Comparison of ENCODE assay signal across 8 cellular contexts in genomic region chr6:32129297-32130088, GRCh38. TPM values are rescaled to one million over a fixed set of nuclear protein-coding genes. Genes with fewer than 3 reads are reported as not detected.
A peak's percentile ranks its signal among the peaks of the same experiment; 100 is the strongest.
DNase-seq lines count a peak whose midpoint lies in the region; ATAC-seq and TF ChIP-seq lines count a peak whose summit lies in the region.

No MANE protein-coding gene starts in this region.

- intact Hi-C loops in sciatic nerve (cut with DNase I), result no loop called here

- no peaks in the 10 kb centered on the region for H3K27me3 Mint-ChIP-seq in activated T-cell treated with anti-CD3 and anti-CD28 coated beads, Interleukin-2, amount 50 U/mL, for 4 hours (ENCODE audit: low read depth)
- peaks cover 14% of the 10 kb centered on the region for H3K27me3 Mint-ChIP-seq in glutamatergic neuron (ENCODE audit: unreplicated experiment)

- H3K4me1 Mint-ChIP-seq in activated T-cell treated with anti-CD3 and anti-CD28 coated beads, Interleukin-2, amount 50 U/mL, for 4 hours (ENCODE audit: low read depth), result peaks cover 43% of the 10 kb centered on the region
- H3K4me1 Mint-ChIP-seq in glutamatergic neuron (ENCODE audit: low read depth, unreplicated experiment), result peaks cover 15% of the 10 kb centered on the region

- DNase-seq in activated T-cell treated with anti-CD3 and anti-CD28 coated beads, Interleukin-2, amount 50 U/mL, for 4 hours, result no peak
- no peak for DNase-seq in activated T-cell treated with anti-CD3 and anti-CD28 coated beads, Interleukin-2, amount 50 U/mL, for 1 hour
- DNase-seq in glutamatergic neuron (no peak), sciatic nerve (ENCODE audit: low spot score) (no peak), kidney tubule cell (ENCODE audit: low spot score) (no peak), RPMI8226 (no peak), amniotic stem cell (lab: John Stamatoyannopoulos, UW) (no peak)

- ATAC-seq in activated T-cell treated with anti-CD3 and anti-CD28 coated beads, Interleukin-2, amount 50 U/mL, for 4 hours, result no peak
- ATAC-seq in sciatic nerve, result peak; percentile 65

- no peak for TF ChIP-seq CTCF in VCaP (conservative IDR thresholded peaks at IDR 0.05)
- TF ChIP-seq CTCF in glutamatergic neuron (IDR thresholded peaks at IDR 0.05; ENCODE audit: partially characterized antibody, unreplicated experiment), result no peak

- H3K27ac Mint-ChIP-seq in glutamatergic neuron (ENCODE audit: unreplicated experiment), result peak overlapping the region; percentile 76

- H3K9me3 Mint-ChIP-seq in activated T-cell treated with anti-CD3 and anti-CD28 coated beads, Interleukin-2, amount 50 U/mL, for 4 hours, result no peaks in the 10 kb centered on the region
- peaks cover 12% of the 10 kb centered on the region for H3K9me3 Mint-ChIP-seq in glutamatergic neuron (ENCODE audit: unreplicated experiment)

- H3K27ac ChIP-seq in VCaP, result peak overlapping the region; percentile 80

- H3K36me3 Mint-ChIP-seq in activated T-cell treated with anti-CD3 and anti-CD28 coated beads, Interleukin-2, amount 50 U/mL, for 4 hours (ENCODE audit: insufficient read depth), result peaks cover 14% of the 10 kb centered on the region
- peaks cover under 1% of the 10 kb centered on the region for H3K36me3 Mint-ChIP-seq in glutamatergic neuron (ENCODE audit: unreplicated experiment)

- peak overlapping the region; percentile 92 for H3K4me3 Mint-ChIP-seq in activated T-cell treated with anti-CD3 and anti-CD28 coated beads, Interleukin-2, amount 50 U/mL, for 4 hours
- H3K4me3 Mint-ChIP-seq in glutamatergic neuron (ENCODE audit: unreplicated experiment), result peak overlapping the region; percentile 96

RNA-seq across cellular contexts. Expression of gene FKBPL, which starts 0.6 kb away (rescaled TPM):
- 1 to 10 TPM; 3.2 to 6.6 (median 4.9) TPM for total RNA-seq in activated T-cell treated with anti-CD3 and anti-CD28 coated beads, Interleukin-2, amount 50 U/mL, for 4 hours
- 4.7 TPM for total RNA-seq in glutamatergic neuron (ENCODE audit: unreplicated experiment)
- total RNA-seq in sciatic nerve, result 2.8 TPM

RNA-seq across cellular contexts. Expression of gene ATF6B, which starts 1.4 kb away (rescaled TPM):
- total RNA-seq in activated T-cell treated with anti-CD3 and anti-CD28 coated beads, Interleukin-2, amount 50 U/mL, for 4 hours, result 10 to 100 TPM; 65.2 to 75.2 (median 67.2) TPM
- total RNA-seq in glutamatergic neuron (ENCODE audit: unreplicated experiment) (79.5 TPM), sciatic nerve (88.4 TPM)

RNA-seq across cellular contexts. Expression of gene TNXB, which starts 20.4 kb away (rescaled TPM):
- 1 to 10 TPM; 1.1 to 1.9 (median 1.6) TPM for total RNA-seq in activated T-cell treated with anti-CD3 and anti-CD28 coated beads, Interleukin-2, amount 50 U/mL, for 4 hours
- total RNA-seq in glutamatergic neuron (ENCODE audit: unreplicated experiment) (6.0 TPM), sciatic nerve (423 TPM)

RNA-seq across cellular contexts. Expression of gene PRRT1, which starts 22.2 kb away (rescaled TPM):
- under 1 TPM; 0.37 to 0.51 (median 0.38) TPM for total RNA-seq in activated T-cell treated with anti-CD3 and anti-CD28 coated beads, Interleukin-2, amount 50 U/mL, for 4 hours
- total RNA-seq in glutamatergic neuron (ENCODE audit: unreplicated experiment) (5.1 TPM), sciatic nerve (6.1 TPM)

RNA-seq across cellular contexts. Expression of gene PPT2, which starts 24.4 kb away (rescaled TPM):
- 10 to 100 TPM; 18.7 to 27.0 (median 20.2) TPM for total RNA-seq in activated T-cell treated with anti-CD3 and anti-CD28 coated beads, Interleukin-2, amount 50 U/mL, for 4 hours
- total RNA-seq in glutamatergic neuron (ENCODE audit: unreplicated experiment) (55.1 TPM), sciatic nerve (38.8 TPM)

Comparison
In these comparisons a context has a peak if more than half of its experiments do, and no peak if none do; other contexts are left out.
1. RNA of gene TNXB, which starts 20.4 kb away (total RNA-seq): 423 TPM in sciatic nerve (single experiment); 6.0 TPM in glutamatergic neuron (single experiment) and 1.1 to 1.9 TPM in activated T-cell treated with anti-CD3 and anti-CD28 coated beads, Interleukin-2, amount 50 U/mL, for 4 hours; every median in the first group is over 10 times any median in the second.